8 cellular contexts compared by ENCODE assay signal in genomic region chr17:5439446-5439764, GRCh38. TPM values are rescaled to one million over a fixed set of nuclear protein-coding genes. Genes with fewer than 3 reads are reported as not detected.
DNase-seq lines count a peak whose midpoint lies in the region; ATAC-seq and TF ChIP-seq lines count a peak whose summit lies in the region.

No MANE protein-coding gene starts in this region.

- 7 to 14% methylated on average over 1 of the region's 1 CpG for WGBS in esophagus, 2 donors

- POLR2A ChIA-PET in PC-9 (lab: Charles Lee; ENCODE audit: unreplicated experiment) = interaction anchor here (0.6 to 0.7 kb wide), 3 partner anchors 58 to 1218 kb away, joined by 3 to 8 read pairs (median 4); no protein-coding TSS in a partner anchor

- H3K4me2 ChIP-seq in PC-9 = peak overlapping the region; percentile 53

- peaks cover 18% of the 10 kb centered on the region for H3K4me1 ChIP-seq in PC-9 (replicated peaks; ENCODE audit: insufficient read depth)
- H3K4me1 ChIP-seq in esophagus (ENCODE audit: control insufficient read depth in 2 of 2, insufficient read depth in 2 of 2, low read length in 1 of 2) = no peaks in the 10 kb centered on the region

- H3K4me3 ChIP-seq in GM12865 (ENCODE audit: low read depth, low read length) (peak overlapping the region; percentile 38), PC-9 (peak overlapping the region; percentile 72; the same call in 1 of the 2 replicates), esophagus (ENCODE audit: low read depth in 1 of 2, low read length in 2 of 2) (no peak overlapping the region), retinal pigment epithelial cell (ENCODE audit: low read length) (peak overlapping the region; percentile 31)

- 0 out of 2 replicates have a peak overlapping the region, but pooled peaks have one; percentile 0 for H3K27ac ChIP-seq in PC-9
- peak overlapping the region; percentile 76 to 80 for H3K27ac ChIP-seq in esophagus (ENCODE audit: low read depth in 2 of 2, low read length in 1 of 2)

- no peak for ATAC-seq in HG03354 (IDR thresholded peaks at IDR 0.05; ENCODE audit: poor library complexity, severe bottlenecking, unreplicated experiment)

- H3K27me3 ChIP-seq in PC-9 (ENCODE audit: insufficient read depth, low read depth) (no peaks in the 10 kb centered on the region), esophagus (ENCODE audit: control insufficient read depth in 1 of 2, insufficient read depth in 2 of 2, low read length in 2 of 2) (no peaks in the 10 kb centered on the region)

- H3K36me3 ChIP-seq in PC-9 (ENCODE audit: low read depth) (peaks cover 33% of the 10 kb centered on the region), esophagus (ENCODE audit: control insufficient read depth in 2 of 2, insufficient read depth in 2 of 2, low read length in 1 of 2) (peaks cover 5 to 19% of the 10 kb centered on the region in 2 donors)

- H2AFZ ChIP-seq in PC-9 = peak overlapping the region; percentile 58

- peaks cover 24% of the 10 kb centered on the region for H4K20me1 ChIP-seq in PC-9 (ENCODE audit: insufficient read depth)

- CTCF ChIA-PET in PC-9 (lab: Charles Lee) = interaction anchor here (1.0 to 1.9 kb wide), 6 partner anchors 8 to 49 kb away, joined by 3 to 9 read pairs (median 6); partner anchors contain the start of genes NUP88 and RPAIN

- BruUV-seq in PC-9 (replicated peaks; lab: Mats Ljungman, UMichigan) = no TSS peak

- no peak for TF ChIP-seq CTCF in GM12865 (IDR thresholded peaks at IDR 0.05; ENCODE audit: insufficient read depth, low read depth, low read length, missing control alignments)
- 0 out of 2 replicates have a peak, but pooled peaks have one; percentile 49 for TF ChIP-seq CTCF in PC-9 (conservative IDR thresholded peaks at IDR 0.05)
- TF ChIP-seq CTCF in retinal pigment epithelial cell (conservative IDR thresholded peaks at IDR 0.05; ENCODE audit: low read depth, low read length) = no peak

- H3K9me2 ChIP-seq in PC-9 (ENCODE audit: insufficient read depth) = no peaks in the 10 kb centered on the region

- peaks cover 42% of the 10 kb centered on the region for H3K79me2 ChIP-seq in PC-9 (ENCODE audit: low read depth)

- no peaks in the 10 kb centered on the region for H3K9me3 ChIP-seq in PC-9 (ENCODE audit: insufficient read depth, low read depth)
- H3K9me3 ChIP-seq in esophagus (ENCODE audit: control insufficient read depth in 2 of 2, insufficient read depth in 1 of 2, low read depth in 1 of 2, low read length in 1 of 2) = no peaks in the 10 kb centered on the region

- intact Hi-C loops in PC-9 (cut with micrococcal nuclease; ENCODE audit: unreplicated experiment) = loop anchor here (1.0 kb wide), 2 partner anchors 190 to 242 kb away; no protein-coding TSS in a partner anchor

- no peak for DNase-seq in GM12865 (ENCODE audit: low read depth)
- no peak for DNase-seq in PC-9
- DNase-seq in retinal pigment epithelial cell (ENCODE audit: low read depth) = no peak
- DNase-seq in nucleus accumbens (lab: John Stamatoyannopoulos, UW) = no peak
- no peak for DNase-seq in HK-2 (ENCODE audit: unreplicated experiment)
- no peak for DNase-seq in NCI-H187 treated with DMSO at 0.1 percent for 48 hours (lab: John Stamatoyannopoulos, UW)

- peaks cover 33% of the 10 kb centered on the region; the same call in 1 of the 2 replicates for H3F3A ChIP-seq in PC-9 (ENCODE audit: insufficient read depth, low read depth)

RNA-seq across cellular contexts. Expression of gene C1QBP, which starts 0.5 kb away (rescaled TPM):
- total RNA-seq in PC-9 (2021) = 206 and 230 TPM in 2 replicates
- polyA plus RNA-seq in esophagus = 100 to 1,000 TPM; 118 to 204 TPM

RNA-seq across cellular contexts. Expression of gene RPAIN, which starts 19.4 kb away (rescaled TPM):
- 56.3 and 70.2 TPM in 2 replicates for total RNA-seq in PC-9 (2021)
- 10 to 100 TPM; 22.1 to 23.9 TPM for polyA plus RNA-seq in esophagus

RNA-seq across cellular contexts. Expression of gene NUP88, which starts 19.9 kb away (rescaled TPM):
- total RNA-seq in PC-9 (2021) = 88.6 and 93.1 TPM in 2 replicates
- 10 to 100 TPM; 55.3 to 65.7 TPM for polyA plus RNA-seq in esophagus

RNA-seq across cellular contexts. Expression of gene DHX33, which starts 29.4 kb away (rescaled TPM):
- total RNA-seq in PC-9 (2021) = 25.4 and 28.1 TPM in 2 replicates
- 1 to 10 TPM; 5.0 to 5.2 TPM for polyA plus RNA-seq in esophagus

RNA-seq across cellular contexts. Expression of gene DERL2, which starts 46.6 kb away (rescaled TPM):
- 47.7 and 71.1 TPM in 2 replicates for total RNA-seq in PC-9 (2021)
- 10 to 100 TPM; 40.1 to 53.8 TPM for polyA plus RNA-seq in esophagus

Comparison
In these comparisons a context has a peak if more than half of its experiments do, and no peak if none do; other contexts are left out.
1. H3K4me3 ChIP-seq: peak in GM12865 (single experiment), PC-9 (single experiment) and retinal pigment epithelial cell (single experiment); none in esophagus (0 of 2).